In genomic region chr14:20456971-20457370, GRCh38 we compare ENCODE assay signal across 17 cellular contexts. TPM values are rescaled to one million over a fixed set of nuclear protein-coding genes. Genes with fewer than 3 reads are reported as not detected.
DNase-seq lines count a peak whose midpoint lies in the region; ATAC-seq, FAIRE-seq and TF ChIP-seq lines count a peak whose summit lies in the region.
"Had no signal": no experiment of that assay in that cellular context is flagged by ENCODE, and none has a peak within 500 bp of the region (broad histone marks: within the 10 kb centered on the region; RNA-seq: fewer than 3 reads in every experiment).

No MANE protein-coding gene starts in this region.

- no peak for TF ChIP-seq RAD21 in K562 (CRISPR knock-in tag; conservative IDR thresholded peaks at IDR 0.05 in 1 of 2, IDR thresholded peaks at IDR 0.05 in 1 of 2)

- ATAC-seq in K562, result no peak
- ATAC-seq in psoas muscle, result no peak
- no peak for ATAC-seq in GM18519 (IDR thresholded peaks at IDR 0.05; ENCODE audit: low FRiP score, unreplicated experiment)

- H2AFZ ChIP-seq in Karpas-422 (ENCODE audit: low read length) (no peak overlapping the region), K562 (ENCODE audit: low read depth, low read length) (no peak overlapping the region)

- peaks cover 56% of the 10 kb centered on the region for H3K4me1 ChIP-seq in Karpas-422 (ENCODE audit: low read length)
- H3K4me1 ChIP-seq in K562 (replicated peaks in 1 of 2; ENCODE audit: control insufficient read depth in 2 of 2, insufficient read depth in 2 of 2, low read length in 2 of 2), result peaks cover 22 to 25% of the 10 kb centered on the region in 2 experiments; a peak in 4 of 5 replicates
- peaks cover 35% of the 10 kb centered on the region for H3K4me1 ChIP-seq in psoas muscle

- no peak for TF ChIP-seq CTCF in K562 (IDR thresholded peaks at IDR 0.05 in 2 of 3, conservative IDR thresholded peaks at IDR 0.05 in 1 of 3; ENCODE audit: insufficient read depth in 2 of 3, low read depth in 1 of 3, low read length in 3 of 3)
- no peak for TF ChIP-seq CTCF in psoas muscle (IDR thresholded peaks at IDR 0.05)

- peak overlapping the region; percentile 81 for H3K4me2 ChIP-seq in Karpas-422 (ENCODE audit: low read depth, low read length, poor library complexity, severe bottlenecking)
- peak overlapping the region; percentile 91 for H3K4me2 ChIP-seq in K562 (ENCODE audit: insufficient read depth, low read length)

- BruUV-seq in K562 (replicated peaks; lab: Mats Ljungman, UMichigan), result no TSS peak

- H3K9ac ChIP-seq in Karpas-422 (ENCODE audit: low read length), result peak overlapping the region; percentile 83
- H3K9ac ChIP-seq in K562 (ENCODE audit: insufficient read depth in 1 of 2, low read depth in 2 of 2, low read length in 2 of 2), result peak overlapping the region; percentile 86 to 95

- FAIRE-seq in K562 (lab: Jason Lieb, UNC), result no peak
- FAIRE-seq: kidney had no signal

- CTCF ChIA-PET in K562 (lab: Yijun Ruan, JAX; ENCODE audit: low intra/inter-chr PET ratio), result no interaction called here

- H3K79me2 ChIP-seq in Karpas-422 (ENCODE audit: low read length) (peaks cover 81% of the 10 kb centered on the region), K562 (ENCODE audit: control insufficient read depth, insufficient read depth, low read length) (peaks cover 75% of the 10 kb centered on the region)

- 96% methylated on average over 4 of the region's 13 CpGs for WGBS in K562 (ENCODE audit: insufficient coverage, low coverage, missing lambda C conversion rate)
- 75 to 80% (median 78%) methylated on average over 13 of the region's 13 CpGs for WGBS in psoas muscle, 3 donors

- TF ChIP-seq POLR2A in K562 (conservative IDR thresholded peaks at IDR 0.05), result no peak

- peak; percentile 17 for DNase-seq in DMS 273 (lab: John Stamatoyannopoulos, UW; ENCODE audit: unreplicated experiment)
- no peak for DNase-seq in DMS 273 treated with DMSO at 0.1 percent for 48 hours (lab: John Stamatoyannopoulos, UW)
- DNase-seq in Karpas-422, result no peak
- DNase-seq in K562 (ENCODE audit: extremely low read depth in 1 of 4, low spot score in 3 of 4), result no peak
- no peak for DNase-seq in psoas muscle
- no peak for DNase-seq in NCI-H1092 treated with DMSO at 0.1 percent for 48 hours (lab: John Stamatoyannopoulos, UW)
- no peak for DNase-seq in NCI-H1694 treated with DMSO at 0.1 percent for 48 hours (lab: John Stamatoyannopoulos, UW)
- DNase-seq: 8988T; activated CD4-positive, CD25-positive, alpha-beta regulatory T cell; activated effector memory CD4-positive, alpha-beta T cell treated with Interleukin-2 at 50 U/mL for 16 hours; DMS79; kidney; NCI-H2081; nephron progenitor cell; stimulated activated CD4-positive, alpha-beta T cell treated with anti-CD3 and anti-CD28 coated beads, Interleukin-15, amount 100 ng/mL, for 24 hours had no signal

- H3K9me2 ChIP-seq in Karpas-422 (replicated peaks; ENCODE audit: insufficient read depth, low read length), result no peaks in the 10 kb centered on the region

- TF ChIP-seq EP300 in K562 (IDR thresholded peaks at IDR 0.05; ENCODE audit: low read length), result no peak

- H3K4me3 ChIP-seq in Karpas-422 (ENCODE audit: low read length) (peak overlapping the region; percentile 86), K562 (peak overlapping the region; percentile 78), psoas muscle (no peak overlapping the region)

- H3K36me3 ChIP-seq in Karpas-422 (ENCODE audit: insufficient read depth, low read length) (peaks cover 37% of the 10 kb centered on the region), K562 (ENCODE audit: control insufficient read depth, insufficient read depth, low read length) (peaks cover 54% of the 10 kb centered on the region), psoas muscle (ENCODE audit: insufficient read depth in 1 of 2, low read depth in 1 of 2) (peaks cover 0 to 51% of the 10 kb centered on the region in 2 donors)

- H3K27me3 ChIP-seq in Karpas-422 (ENCODE audit: low read length), result no peaks in the 10 kb centered on the region
- H3K27me3 ChIP-seq in K562 (ENCODE audit: control insufficient read depth in 2 of 2, insufficient read depth in 2 of 2, low read length in 2 of 2), result no peaks in the 10 kb centered on the region
- H3K27me3 ChIP-seq in psoas muscle (ENCODE audit: insufficient read depth in 3 of 3, low read length in 2 of 3), result no peaks in the 10 kb centered on the region

- POLR2A ChIA-PET in K562 (lab: Yijun Ruan, JAX), result interaction anchor here (1.0 to 3.1 kb wide), 2 partner anchors 13 to 134 kb away, joined by 3 to 29 read pairs; partner anchors contain the start of gene PNP

- in situ Hi-C loops in K562 (cut with MboI), result no loop called here

- H3K9me3 ChIP-seq in Karpas-422 (ENCODE audit: low read length) (no peaks in the 10 kb centered on the region), K562 (replicated peaks; ENCODE audit: control insufficient read depth, insufficient read depth, low read depth, low read length) (no peaks in the 10 kb centered on the region), psoas muscle (no peaks in the 10 kb centered on the region)

- no peak overlapping the region for H3K27ac ChIP-seq in Karpas-422 (ENCODE audit: low read length)
- peak overlapping the region; percentile 99; the same call in 2 of the 3 replicates for H3K27ac ChIP-seq in K562 (ENCODE audit: extremely low read depth, low read depth, low read length)
- peak overlapping the region; percentile 0 for H3K27ac ChIP-seq in psoas muscle

- H4K20me1 ChIP-seq in Karpas-422 (ENCODE audit: insufficient read depth, low read depth, low read length), result peaks cover 10% of the 10 kb centered on the region
- no peaks in the 10 kb centered on the region for H4K20me1 ChIP-seq in K562 (replicated peaks; ENCODE audit: control insufficient read depth, insufficient read depth, low read length)

- H3K9me1 ChIP-seq in K562 (ENCODE audit: control insufficient read depth, insufficient read depth, low read length), result no peaks in the 10 kb centered on the region

- intact Hi-C loops in K562 (cut with micrococcal nuclease) (loop anchor here (5.0 kb wide), 1 partner anchor 150 kb away; no protein-coding TSS in a partner anchor), psoas muscle (cut with DNase I) (loop anchor here in 1 of 2 donors (5.0 kb wide), 1 partner anchor 225 kb away; the partner anchor contains the start of gene RNASE4)

RNA-seq across cellular contexts. Expression of gene APEX1, which starts 1.9 kb away (rescaled TPM):
- total RNA-seq in Karpas-422 (2014; rRNA removed; shearing (Covaris generic); ENCODE audit: low replicate concordance), result 97.8 and 118 TPM in 2 replicates
- 34.9 and 40.9 TPM in 2 replicates for total RNA-seq in K562 (2011; cell fraction: chromatin; rRNA removed; ENCODE audit: low replicate concordance)
- 31.0 and 33.6 TPM in 2 replicates for total RNA-seq in K562 (2011; cell fraction: nucleolus; rRNA removed)
- 40.3 and 47.9 TPM in 2 replicates for total RNA-seq in K562 (2011; cell fraction: nucleoplasm; rRNA removed)
- total RNA-seq in K562 (2014; rRNA removed), result 157 and 188 TPM in 2 replicates
- total RNA-seq in K562 (2014; rRNA removed; fragmentation: Illumina TruSeq; extraction: Trizol), result 49.5 and 50.2 TPM in 2 replicates
- total RNA-seq in K562 (2015; rRNA removed; fragmentation: Illumina TruSeq; extraction: Trizol), result 54.8 and 63.8 TPM in 2 replicates
- total RNA-seq in K562 (2021), result 142 and 143 TPM in 2 replicates
- polyA plus RNA-seq in K562 (2011; rRNA removed), result 224 and 225 TPM in 2 replicates
- polyA plus RNA-seq in K562 (2011; cell fraction: cytosol; rRNA removed), result 321 and 341 TPM in 2 replicates
- 175 and 219 TPM in 2 replicates for polyA plus RNA-seq in K562 (2011; cell fraction: nucleus; rRNA removed)
- 161 and 174 TPM in 2 replicates for polyA plus RNA-seq in K562 (2012)
- 212 and 274 TPM in 2 replicates for polyA plus RNA-seq in K562 (2014; fragmentation: Illumina TruSeq; extraction: Trizol)
- polyA plus RNA-seq in K562 (2014; fragmentation: Nextera tagmentation; extraction: Ambion mirVana), result 100 to 1,000 TPM; 158 to 234 TPM
- polyA plus RNA-seq in K562 (2014; rRNA removed), result 218 and 222 TPM in 2 replicates
- 141 and 166 TPM in 2 replicates for polyA minus RNA-seq in K562 (2011; rRNA and poly(A)+ RNA removed)
- 59.7 and 65.9 TPM in 2 replicates for polyA minus RNA-seq in K562 (2011; cell fraction: cytosol; rRNA and poly(A)+ RNA removed)
- polyA minus RNA-seq in K562 (2011; cell fraction: nucleus; rRNA and poly(A)+ RNA removed), result 14.0 and 29.0 TPM in 2 replicates
- 10 to 100 TPM; 61.1 to 98.4 (median 85.8) TPM for total RNA-seq in psoas muscle
- 100 to 1,000 TPM in 1 of 3 donors, 10 to 100 TPM in 2; 90.0 to 111 (median 99.3) TPM for polyA plus RNA-seq in psoas muscle

RNA-seq across cellular contexts. Expression of gene OSGEP, which starts 2.4 kb away (rescaled TPM):
- total RNA-seq in Karpas-422 (2014; rRNA removed; shearing (Covaris generic); ENCODE audit: low replicate concordance), result 63.0 and 84.1 TPM in 2 replicates
- total RNA-seq in K562 (2011; cell fraction: chromatin; rRNA removed; ENCODE audit: low replicate concordance), result 124 and 166 TPM in 2 replicates
- 148 and 154 TPM in 2 replicates for total RNA-seq in K562 (2011; cell fraction: nucleolus; rRNA removed)
- 122 and 133 TPM in 2 replicates for total RNA-seq in K562 (2011; cell fraction: nucleoplasm; rRNA removed)
- total RNA-seq in K562 (2014; rRNA removed), result 47.8 and 48.9 TPM in 2 replicates
- total RNA-seq in K562 (2014; rRNA removed; fragmentation: Illumina TruSeq; extraction: Trizol), result 35.6 and 36.9 TPM in 2 replicates
- total RNA-seq in K562 (2015; rRNA removed; fragmentation: Illumina TruSeq; extraction: Trizol), result 42.3 and 44.1 TPM in 2 replicates
- 31.4 and 39.1 TPM in 2 replicates for total RNA-seq in K562 (2021)
- polyA plus RNA-seq in K562 (2011; rRNA removed), result 49.3 and 65.2 TPM in 2 replicates
- polyA plus RNA-seq in K562 (2011; cell fraction: cytosol; rRNA removed), result 108 and 117 TPM in 2 replicates
- 143 and 149 TPM in 2 replicates for polyA plus RNA-seq in K562 (2011; cell fraction: nucleus; rRNA removed)
- polyA plus RNA-seq in K562 (2012), result 37.0 and 40.1 TPM in 2 replicates
- polyA plus RNA-seq in K562 (2014; fragmentation: Illumina TruSeq; extraction: Trizol), result 31.4 and 36.4 TPM in 2 replicates
- polyA plus RNA-seq in K562 (2014; fragmentation: Nextera tagmentation; extraction: Ambion mirVana), result 10 to 100 TPM; 32.1 to 59.2 TPM
- polyA plus RNA-seq in K562 (2014; rRNA removed), result 51.1 and 61.1 TPM in 2 replicates
- 73.0 and 76.7 TPM in 2 replicates for polyA minus RNA-seq in K562 (2011; rRNA and poly(A)+ RNA removed)
- polyA minus RNA-seq in K562 (2011; cell fraction: cytosol; rRNA and poly(A)+ RNA removed), result 25.3 and 34.6 TPM in 2 replicates
- polyA minus RNA-seq in K562 (2011; cell fraction: nucleus; rRNA and poly(A)+ RNA removed), result 63.1 and 78.1 TPM in 2 replicates
- 10 to 100 TPM; 17.2 to 24.4 (median 18.6) TPM for total RNA-seq in psoas muscle
- polyA plus RNA-seq in psoas muscle, result 10 to 100 TPM; 16.6 to 24.3 (median 18.2) TPM

RNA-seq across cellular contexts. Expression of gene PIP4P1, which starts 4.3 kb away (rescaled TPM):
- total RNA-seq in Karpas-422 (2014; rRNA removed; shearing (Covaris generic); ENCODE audit: low replicate concordance), result 29.4 and 45.2 TPM in 2 replicates
- 39.4 and 59.8 TPM in 2 replicates for total RNA-seq in K562 (2011; cell fraction: chromatin; rRNA removed; ENCODE audit: low replicate concordance)
- total RNA-seq in K562 (2011; cell fraction: nucleolus; rRNA removed), result 44.1 and 49.7 TPM in 2 replicates
- total RNA-seq in K562 (2011; cell fraction: nucleoplasm; rRNA removed), result 51.0 and 52.4 TPM in 2 replicates
- total RNA-seq in K562 (2014; rRNA removed) (10.3 and 10.9 TPM in 2 replicates), K562 (2014; rRNA removed; fragmentation: Illumina TruSeq; extraction: Trizol) (8.6 and 10.2 TPM in 2 replicates), K562 (2015; rRNA removed; fragmentation: Illumina TruSeq; extraction: Trizol) (10.7 and 11.7 TPM in 2 replicates), K562 (2021) (15.1 and 20.9 TPM in 2 replicates), psoas muscle (10 to 100 TPM; 15.6 to 29.7 (median 20.7) TPM)
- polyA plus RNA-seq in K562 (2011; rRNA removed) (17.7 and 30.2 TPM in 2 replicates), K562 (2014; fragmentation: Illumina TruSeq; extraction: Trizol) (14.9 and 16.6 TPM in 2 replicates), K562 (2014; fragmentation: Nextera tagmentation; extraction: Ambion mirVana) (1 to 10 TPM; 5.3 to 7.4 TPM), K562 (2014; rRNA removed) (16.0 and 18.9 TPM in 2 replicates), psoas muscle (10 to 100 TPM; 23.0 to 56.5 (median 36.8) TPM)
- polyA plus RNA-seq in K562 (2011; cell fraction: cytosol; rRNA removed), result 20.6 and 21.5 TPM in 2 replicates
- polyA plus RNA-seq in K562 (2011; cell fraction: nucleus; rRNA removed), result 95.5 and 114 TPM in 2 replicates
- 14.4 and 21.9 TPM in 2 replicates for polyA plus RNA-seq in K562 (2012)
- polyA minus RNA-seq in K562 (2011; rRNA and poly(A)+ RNA removed), result 9.1 and 12.0 TPM in 2 replicates
- polyA minus RNA-seq in K562 (2011; cell fraction: cytosol; rRNA and poly(A)+ RNA removed), result 4.4 and 6.0 TPM in 2 replicates
- polyA minus RNA-seq in K562 (2011; cell fraction: nucleus; rRNA and poly(A)+ RNA removed), result 15.5 and 27.3 TPM in 2 replicates

RNA-seq across cellular contexts. Expression of gene PNP, which starts 12.2 kb away (rescaled TPM):
- total RNA-seq in Karpas-422 (2014; rRNA removed; shearing (Covaris generic); ENCODE audit: low replicate concordance), result 104 and 138 TPM in 2 replicates
- total RNA-seq in K562 (2011; cell fraction: chromatin; rRNA removed; ENCODE audit: low replicate concordance), result 112 and 115 TPM in 2 replicates
- total RNA-seq in K562 (2011; cell fraction: nucleolus; rRNA removed), result 90.6 and 93.6 TPM in 2 replicates
- total RNA-seq in K562 (2011; cell fraction: nucleoplasm; rRNA removed), result 115 and 131 TPM in 2 replicates
- total RNA-seq in K562 (2014; rRNA removed), result 92.5 and 119 TPM in 2 replicates
- 163 and 170 TPM in 2 replicates for total RNA-seq in K562 (2014; rRNA removed; fragmentation: Illumina TruSeq; extraction: Trizol)
- total RNA-seq in K562 (2015; rRNA removed; fragmentation: Illumina TruSeq; extraction: Trizol), result 141 and 144 TPM in 2 replicates
- total RNA-seq in K562 (2021), result 119 and 130 TPM in 2 replicates
- polyA plus RNA-seq in K562 (2011; rRNA removed), result 252 and 288 TPM in 2 replicates
- 200 and 236 TPM in 2 replicates for polyA plus RNA-seq in K562 (2011; cell fraction: cytosol; rRNA removed)
- 141 and 192 TPM in 2 replicates for polyA plus RNA-seq in K562 (2011; cell fraction: nucleus; rRNA removed)
- polyA plus RNA-seq in K562 (2012), result 88.6 and 90.8 TPM in 2 replicates
- polyA plus RNA-seq in K562 (2014; fragmentation: Illumina TruSeq; extraction: Trizol), result 198 and 208 TPM in 2 replicates
- polyA plus RNA-seq in K562 (2014; fragmentation: Nextera tagmentation; extraction: Ambion mirVana), result 100 to 1,000 TPM in 1 of 2 experiments, 10 to 100 TPM in 1; 96.2 to 137 TPM
- polyA plus RNA-seq in K562 (2014; rRNA removed), result 134 and 143 TPM in 2 replicates
- polyA minus RNA-seq in K562 (2011; rRNA and poly(A)+ RNA removed), result 135 and 159 TPM in 2 replicates
- polyA minus RNA-seq in K562 (2011; cell fraction: cytosol; rRNA and poly(A)+ RNA removed), result 92.7 and 94.6 TPM in 2 replicates
- polyA minus RNA-seq in K562 (2011; cell fraction: nucleus; rRNA and poly(A)+ RNA removed), result 36.8 and 65.8 TPM in 2 replicates
- total RNA-seq in psoas muscle, result 10 to 100 TPM in 2 of 4 donors, 1 to 10 TPM in 2; 3.7 to 13.3 (median 7.3) TPM
- polyA plus RNA-seq in psoas muscle, result 10 to 100 TPM in 1 of 3 donors, 1 to 10 TPM in 2; 4.1 to 42.5 (median 6.0) TPM

RNA-seq across cellular contexts. Expression of gene KLHL33, which starts 21.0 kb away (rescaled TPM):
- not detected in 2 replicates for total RNA-seq in Karpas-422 (2014; rRNA removed; shearing (Covaris generic); ENCODE audit: low replicate concordance)
- total RNA-seq in K562 (2011; cell fraction: chromatin; rRNA removed; ENCODE audit: low replicate concordance), result 0.12 TPM in 1 of 2 replicates, not detected in the other
- not detected in 2 replicates for total RNA-seq in K562 (2011; cell fraction: nucleolus; rRNA removed)
- total RNA-seq in K562 (2011; cell fraction: nucleoplasm; rRNA removed), result 0.07 TPM in 1 of 2 replicates, not detected in the other
- total RNA-seq in K562 (2014; rRNA removed) (not detected in 2 replicates), K562 (2014; rRNA removed; fragmentation: Illumina TruSeq; extraction: Trizol) (not detected in 2 replicates), K562 (2015; rRNA removed; fragmentation: Illumina TruSeq; extraction: Trizol) (0.04 TPM in 2 replicates), K562 (2021) (0.02 TPM in 1 of 2 replicates, not detected in the other), psoas muscle (10 to 100 TPM in 2 of 4 donors, 1 to 10 TPM in 2; 2.3 to 19.5 (median 9.8) TPM)
- polyA plus RNA-seq in K562 (2011; rRNA removed) (not detected in 2 replicates), K562 (2014; fragmentation: Illumina TruSeq; extraction: Trizol) (not detected in 2 replicates), K562 (2014; fragmentation: Nextera tagmentation; extraction: Ambion mirVana) (under 1 TPM; 0.13 to 0.27 TPM), K562 (2014; rRNA removed) (0.15 TPM in 1 of 2 replicates, not detected in the other), psoas muscle (1 to 10 TPM in 2 of 3 donors, under 1 TPM in 1; 0.30 to 2.8 (median 1.3) TPM)
- polyA plus RNA-seq in K562 (2011; cell fraction: cytosol; rRNA removed), result not detected in 2 replicates
- 0.03 and 0.06 TPM in 2 replicates for polyA plus RNA-seq in K562 (2011; cell fraction: nucleus; rRNA removed)
- polyA plus RNA-seq in K562 (2012), result 0.12 TPM in 2 replicates
- 0.06 TPM in 1 of 2 replicates, not detected in the other for polyA minus RNA-seq in K562 (2011; rRNA and poly(A)+ RNA removed)
- not detected in 2 replicates for polyA minus RNA-seq in K562 (2011; cell fraction: cytosol; rRNA and poly(A)+ RNA removed)
- under 0.01 and 0.11 TPM in 2 replicates for polyA minus RNA-seq in K562 (2011; cell fraction: nucleus; rRNA and poly(A)+ RNA removed)
- total RNA-seq: RPMI7951 had no signal
